In genomic region chr22:50075131-50075530, GRCh38 we compare ENCODE assay signal across 19 cellular contexts. TPM values are rescaled to one million over a fixed set of nuclear protein-coding genes. Genes with fewer than 3 reads are reported as not detected.
"Had no signal": no experiment of that assay in that cellular context is flagged by ENCODE, and none has a peak within 500 bp of the region (broad histone marks: within the 10 kb centered on the region; RNA-seq: fewer than 3 reads in every experiment).

No MANE protein-coding gene starts in this region.

RNA-seq across cellular contexts. Expression of gene MLC1, which starts 10.1 kb away (rescaled TPM):
- total RNA-seq: progenitor cell of endocrine pancreas, pulmonary artery endothelial cell, renal cortical epithelial cell, stomach, transverse colon had no signal
- polyA plus RNA-seq: keratinocyte, stomach had no signal

RNA-seq across cellular contexts. Expression of gene MOV10L1, which starts 14.7 kb away (rescaled TPM):
- total RNA-seq: mononuclear cell, renal cortical epithelial cell had no signal
- polyA plus RNA-seq: keratinocyte had no signal

RNA-seq across cellular contexts. Expression of gene TTLL8, which starts 17.0 kb away (rescaled TPM):
- total RNA-seq: left colon, left lung, liver, lung, mononuclear cell, natural killer cell, omental fat pad, progenitor cell of endocrine pancreas, pulmonary artery endothelial cell, renal cortical epithelial cell, right atrium auricular region, right lobe of liver, skeletal muscle tissue, smooth muscle cell, stomach, thyroid gland, transverse colon, upper lobe of left lung had no signal
- polyA plus RNA-seq: keratinocyte, liver, lung, stomach had no signal
